Comparison of ENCODE assay signal across 15 cellular contexts in genomic region chr10:65949543-65949942, GRCh38.
DNase-seq lines count a peak whose midpoint lies in the region; ATAC-seq lines count a peak whose summit lies in the region.
"Had no signal": no experiment of that assay in that cellular context is flagged by ENCODE, and none has a peak within 500 bp of the region (broad histone marks: within the 10 kb centered on the region; RNA-seq: fewer than 3 reads in every experiment).

No MANE protein-coding gene starts in this region.

- H3K9me3 ChIP-seq in neuronal stem cell (replicated peaks in 1 of 2; ENCODE audit: control insufficient read depth in 2 of 2, insufficient read depth in 1 of 2, low read depth in 1 of 2, low read length in 2 of 2) = no peaks in the 10 kb centered on the region
- H3K9me3 ChIP-seq: HAP-1 had no signal

- H2AK5ac ChIP-seq in neuronal stem cell (ENCODE audit: low read depth, low read length) = no peak overlapping the region

- H2BK12ac ChIP-seq in neuronal stem cell (ENCODE audit: low read length) = no peak overlapping the region

- no peak for ATAC-seq in HG03520 (IDR thresholded peaks at IDR 0.05; ENCODE audit: unreplicated experiment)
- ATAC-seq: HepG2 had no signal

- H3K4ac ChIP-seq in neuronal stem cell (ENCODE audit: low read length) = no peak overlapping the region

- no peak overlapping the region for H3K9ac ChIP-seq in neuronal stem cell (ENCODE audit: low read depth, low read length, poor library complexity)

- no peak overlapping the region for H3K4me2 ChIP-seq in neuronal stem cell (ENCODE audit: insufficient read depth, low read length, poor library complexity, severe bottlenecking)

- H2BK15ac ChIP-seq in neuronal stem cell (ENCODE audit: low read length) = no peak overlapping the region

- no peak overlapping the region for H2BK5ac ChIP-seq in neuronal stem cell (ENCODE audit: low read length)

- H3K36me3 ChIP-seq in neuronal stem cell (replicated peaks in 1 of 2; ENCODE audit: control insufficient read depth in 2 of 2, insufficient read depth in 2 of 2, low read length in 2 of 2) = peaks cover 0 to 2% of the 10 kb centered on the region in 2 donors
- H3K36me3 ChIP-seq: BLaER1 treated with 17β-estradiol and CSF1 and Interleukin-3, amounts not matched to agents 10 nM and 100 nM; HAP-1 had no signal

- no peak overlapping the region for H4K91ac ChIP-seq in neuronal stem cell (ENCODE audit: low read depth, low read length, poor library complexity)

- no CpG with 5 or more reads among the region's 2 CpGs for WGBS in neuronal stem cell (ENCODE audit: extremely low coverage in 2 of 2, insufficient read length in 2 of 2, insufficient replicate concordance in 1 of 2), 2 donors

- H3K14ac ChIP-seq in neuronal stem cell (ENCODE audit: low read length) = no peak overlapping the region

- H3K27me3 ChIP-seq in neuronal stem cell (ENCODE audit: control insufficient read depth in 3 of 3, insufficient read depth in 3 of 3, low read depth in 1 of 3, low read length in 3 of 3) = no peaks in the 10 kb centered on the region
- H3K27me3 ChIP-seq: BLaER1 treated with 17β-estradiol and CSF1 and Interleukin-3, amounts not matched to agents 10 nM and 100 nM had no signal

- no peak overlapping the region for H2AFZ ChIP-seq in neuronal stem cell (ENCODE audit: low read length)

- H3K4me1 ChIP-seq in neuronal stem cell (ENCODE audit: control insufficient read depth in 2 of 2, insufficient read depth in 1 of 2, low read depth in 1 of 2, low read length in 2 of 2) = no peaks in the 10 kb centered on the region
- H3K4me1 ChIP-seq: HAP-1 had no signal

- peak overlapping the region; percentile 35 for H3K18ac ChIP-seq in neuronal stem cell (ENCODE audit: low read length)

- no peaks in the 10 kb centered on the region for H3K79me1 ChIP-seq in neuronal stem cell (ENCODE audit: low read depth, low read length)

- no peak overlapping the region for H3K4me3 ChIP-seq in neuronal stem cell (ENCODE audit: low read length in 2 of 2)
- H3K4me3 ChIP-seq: BLaER1 treated with 17β-estradiol and CSF1 and Interleukin-3, amounts not matched to agents 10 nM and 100 nM; HAP-1 had no signal

- H3K27ac ChIP-seq in neuronal stem cell (replicated peaks; ENCODE audit: low read length) = no peak overlapping the region

- DNase-seq in NCI-H82 (lab: John Stamatoyannopoulos, UW) (peak; percentile 1), NCI-H82 treated with DMSO at 0.1 percent for 48 hours (lab: John Stamatoyannopoulos, UW; ENCODE audit: unreplicated experiment) (no peak), NCI-H69 (lab: John Stamatoyannopoulos, UW) (peak; percentile 12), neuronal stem cell (ENCODE audit: low spot score) (no peak), DMS 273 (lab: John Stamatoyannopoulos, UW; ENCODE audit: unreplicated experiment) (no peak)
- DNase-seq in stimulated activated naive CD4-positive, alpha-beta T cell treated with Interleukin-2 at 50 U/mL for 16 hours (lab: John Stamatoyannopoulos, UW) = no peak
- DNase-seq: ACHN; CD4-positive, CD25-positive, alpha-beta regulatory T cell; DMS 273 treated with DMSO at 0.1 percent for 48 hours; DMS79 treated with DMSO at 0.1 percent for 48 hours; EL had no signal

- H3K23ac ChIP-seq in neuronal stem cell (ENCODE audit: low read depth, low read length, poor library complexity) = no peak overlapping the region

- H4K8ac ChIP-seq in neuronal stem cell (ENCODE audit: low read depth, low read length) = no peak overlapping the region

- H2BK120ac ChIP-seq in neuronal stem cell (ENCODE audit: low read depth, low read length) = no peak overlapping the region

Comparison
In these comparisons a context has a peak if more than half of its experiments do, and no peak if none do; other contexts are left out.
1. DNase-seq: peak in NCI-H82 (single experiment) and NCI-H69 (single experiment); none in NCI-H82 treated with DMSO at 0.1 percent for 48 hours (single experiment), neuronal stem cell (single experiment), stimulated activated naive CD4-positive, alpha-beta T cell treated with Interleukin-2 at 50 U/mL for 16 hours (single experiment) and DMS 273 (single experiment).